12 cellular contexts compared by ENCODE assay signal in genomic region chr10:11625019-11625735, GRCh38. TPM values are rescaled to one million over a fixed set of nuclear protein-coding genes. Genes with fewer than 3 reads are reported as not detected.
A peak's percentile ranks its signal among the peaks of the same experiment; 100 is the strongest.
DNase-seq lines count a peak whose midpoint lies in the region; ATAC-seq and TF ChIP-seq lines count a peak whose summit lies in the region.
"Had no signal": no experiment of that assay in that cellular context is flagged by ENCODE, and none has a peak within 500 bp of the region (broad histone marks: within the 10 kb centered on the region; RNA-seq: fewer than 3 reads in every experiment).

No MANE protein-coding gene starts in this region.

- H3K9ac ChIP-seq in BLaER1 treated with 17β-estradiol and CSF1 and Interleukin-3, amounts not matched to agents 10 nM and 100 nM = peak overlapping the region in 8 of 11 experiments; percentile 16 to 70 (median 48); a peak in 13 of 22 replicates

- ATAC-seq in GM19438 (IDR thresholded peaks at IDR 0.05; ENCODE audit: low read depth, unreplicated experiment) = peak; percentile 78
- peak; percentile 64 for ATAC-seq in HG03064 (IDR thresholded peaks at IDR 0.05; ENCODE audit: low read depth, unreplicated experiment)
- ATAC-seq in Right ventricle myocardium superior (ENCODE audit: poor library complexity) = no peak
- ATAC-seq: left lobe of liver had no signal

- no peaks in the 10 kb centered on the region for H3K79me2 ChIP-seq in OCI-LY7 (ENCODE audit: insufficient read depth, low read depth, low read length)

- peaks cover 22 to 34% (median 25%) of the 10 kb centered on the region in 10 experiments for H3K4me1 ChIP-seq in BLaER1 treated with 17β-estradiol and CSF1 and Interleukin-3, amounts not matched to agents 10 nM and 100 nM
- H3K4me1 ChIP-seq in OCI-LY7 (ENCODE audit: insufficient read depth, low read length, poor library complexity, severe bottlenecking) = peaks cover 26% of the 10 kb centered on the region

- no peaks in the 10 kb centered on the region for H3K36me3 ChIP-seq in BLaER1 treated with 17β-estradiol and CSF1 and Interleukin-3, amounts not matched to agents 10 nM and 100 nM
- no peaks in the 10 kb centered on the region; the same call in 1 of the 2 replicates for H3K36me3 ChIP-seq in OCI-LY7 (ENCODE audit: insufficient read depth, low read length)
- H3K36me3 ChIP-seq in brain microvascular endothelial cell (replicated peaks) = no peaks in the 10 kb centered on the region

- no peak overlapping the region; a peak in 1 of 20 replicates for H3K4me3 ChIP-seq in BLaER1 treated with 17β-estradiol and CSF1 and Interleukin-3, amounts not matched to agents 10 nM and 100 nM
- H3K4me3 ChIP-seq in OCI-LY7 (ENCODE audit: low read depth, low read length, poor library complexity, severe bottlenecking) (peak overlapping the region; percentile 29), brain microvascular endothelial cell (ENCODE audit: low read depth, low read length) (no peak overlapping the region)

- BruUV-seq in OCI-LY7 (replicated peaks; lab: Mats Ljungman, UMichigan) = no TSS peak

- no peaks in the 10 kb centered on the region for H3K9me3 ChIP-seq in BLaER1 treated with 17β-estradiol and CSF1 and Interleukin-3, amounts not matched to agents 10 nM and 100 nM (replicated peaks in 1 of 11)
- peaks cover 4% of the 10 kb centered on the region; the same call in 1 of the 2 replicates for H3K9me3 ChIP-seq in OCI-LY7 (ENCODE audit: low read length)

- H3K27me3 ChIP-seq in BLaER1 treated with 17β-estradiol and CSF1 and Interleukin-3, amounts not matched to agents 10 nM and 100 nM = no peaks in the 10 kb centered on the region
- no peaks in the 10 kb centered on the region for H3K27me3 ChIP-seq in brain microvascular endothelial cell (replicated peaks)

- no peaks in the 10 kb centered on the region for H4K20me1 ChIP-seq in BLaER1 treated with 17β-estradiol and CSF1 and Interleukin-3, amounts not matched to agents 10 nM and 100 nM
- H4K20me1 ChIP-seq in OCI-LY7 (ENCODE audit: insufficient read depth, low read length) = no peaks in the 10 kb centered on the region

- TF ChIP-seq CTCF in OCI-LY7 (conservative IDR thresholded peaks at IDR 0.05; ENCODE audit: low read length) = no peak
- TF ChIP-seq CTCF in brain microvascular endothelial cell (IDR thresholded peaks at IDR 0.05; ENCODE audit: low read depth, low read length, missing control alignments) = no peak

- POLR2A ChIA-PET in OCI-LY7 (lab: Charles Lee) = interaction anchor here (0.7 to 1.0 kb wide), 3 partner anchors 13 to 127 kb away, joined by 3 to 4 read pairs (median 3); partner anchors contain the start of gene USP6NL

- no peaks in the 10 kb centered on the region for H3K9me2 ChIP-seq in OCI-LY7 (ENCODE audit: insufficient read depth, low read length)

- H3K27ac ChIP-seq in BLaER1 treated with 17β-estradiol and CSF1 and Interleukin-3, amounts not matched to agents 10 nM and 100 nM = peak overlapping the region; percentile 9 to 86 (median 67); a peak in 21 of 22 replicates
- H3K27ac ChIP-seq in OCI-LY7 (ENCODE audit: low read depth, low read length, poor library complexity, severe bottlenecking) (peak overlapping the region; percentile 11), brain microvascular endothelial cell (no peak overlapping the region)

- H3K4me2 ChIP-seq in BLaER1 treated with 17β-estradiol and CSF1 and Interleukin-3, amounts not matched to agents 10 nM and 100 nM = peak overlapping the region; percentile 67 to 89 (median 72)
- H3K4me2 ChIP-seq in OCI-LY7 (ENCODE audit: low read length) = peak overlapping the region; percentile 59

- intact Hi-C loops in OCI-LY7 (cut with micrococcal nuclease; ENCODE audit: unreplicated experiment) (no loop called here), Right ventricle myocardium superior (cut with DNase I) (no loop called here)

- peak; percentile 75 for DNase-seq in OCI-LY7 (ENCODE audit: low spot score)
- DNase-seq in NCI-H2171 treated with DMSO at 0.1 percent for 48 hours (lab: John Stamatoyannopoulos, UW) = no peak
- DNase-seq in 8988T = no peak
- DNase-seq in brain microvascular endothelial cell = no peak
- no peak for DNase-seq in Right ventricle myocardium superior
- DNase-seq: AML-193, small intestine, T-helper 2 cell had no signal

- in situ Hi-C loops in brain microvascular endothelial cell (cut with HindIII; ENCODE audit: low pct_ligation_motif_present, low sequenced_read_pairs) = no loop called here

- peak overlapping the region; percentile 12; the same call in 1 of the 2 replicates for H2AFZ ChIP-seq in OCI-LY7 (ENCODE audit: low read length)

- CTCF ChIA-PET in OCI-LY7 (lab: Charles Lee; ENCODE audit: unreplicated experiment) = no interaction called here

RNA-seq across cellular contexts. Expression of gene USP6NL, which starts 13.7 kb away (rescaled TPM):
- total RNA-seq in OCI-LY7 (2014; rRNA removed; shearing (Covaris generic)) = 33.7 and 41.7 TPM in 2 replicates
- total RNA-seq in OCI-LY7 (2022) (59.7 and 62.0 TPM in 2 replicates), Right ventricle myocardium superior (5.2 TPM)
